In the genomic region with DNA sequence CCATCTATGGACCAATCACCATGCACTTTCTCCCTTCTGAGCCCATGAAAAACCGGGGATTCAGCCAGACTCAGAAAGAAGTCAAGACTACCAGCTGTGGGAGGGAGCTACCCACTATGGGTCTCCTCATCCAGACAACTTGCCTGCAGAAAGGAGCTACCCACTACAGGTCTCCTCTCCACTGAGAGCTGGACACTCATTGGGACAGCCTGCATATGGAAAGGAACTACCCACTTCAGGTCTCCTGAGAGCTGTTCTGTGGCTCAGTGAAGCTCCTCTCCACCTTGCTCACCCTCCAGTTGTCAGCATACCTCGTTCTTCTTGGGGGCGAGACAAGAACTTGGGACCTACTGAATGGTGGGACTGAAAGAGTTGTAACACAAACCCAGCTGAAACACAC, we compare ENCODE assay signal across 1 cellular context.
TF ChIP-seq lines count a peak whose summit lies in the region.

No MANE protein-coding gene starts in this region.

TF ChIP-seq in IMR-90, 13 proteins besides CTCF, POLR2A, EP300 and RAD21 (continued from another document):
- TF ChIP-seq, protein P1, sequence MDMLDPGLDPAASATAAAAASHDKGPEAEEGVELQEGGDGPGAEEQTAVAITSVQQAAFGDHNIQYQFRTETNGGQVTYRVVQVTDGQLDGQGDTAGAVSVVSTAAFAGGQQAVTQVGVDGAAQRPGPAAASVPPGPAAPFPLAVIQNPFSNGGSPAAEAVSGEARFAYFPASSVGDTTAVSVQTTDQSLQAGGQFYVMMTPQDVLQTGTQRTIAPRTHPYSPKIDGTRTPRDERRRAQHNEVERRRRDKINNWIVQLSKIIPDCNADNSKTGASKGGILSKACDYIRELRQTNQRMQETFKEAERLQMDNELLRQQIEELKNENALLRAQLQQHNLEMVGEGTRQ (IDR thresholded peaks at IDR 0.05; ENCODE audit: low read depth, low read length) = no peak
- no peak for TF ChIP-seq MXI1 (IDR thresholded peaks at IDR 0.05; ENCODE audit: borderline replicate concordance, low read depth, low read length)
